Comparison of ENCODE assay signal across 8 cellular contexts in the genomic region with DNA sequence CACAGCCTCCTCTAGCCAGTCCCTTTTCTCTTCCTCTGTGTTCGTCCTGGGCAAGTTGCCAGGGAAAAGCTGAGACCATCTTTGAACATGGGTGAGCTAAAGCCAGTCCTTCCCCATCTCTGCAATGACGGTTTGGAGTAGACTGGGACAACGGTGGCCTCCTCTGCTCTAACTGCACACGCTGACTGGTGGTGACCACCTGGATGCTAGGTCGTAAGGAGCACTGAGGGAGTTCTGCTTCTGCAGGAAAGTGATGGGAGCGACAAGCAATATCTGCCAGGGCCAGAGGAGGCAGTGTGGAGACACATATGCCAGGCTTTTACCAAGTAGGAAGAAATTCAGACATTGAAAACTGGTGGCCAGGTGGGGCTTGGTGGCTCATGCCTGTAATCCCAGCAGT.
A peak's percentile ranks its signal among the peaks of the same experiment; 100 is the strongest.
DNase-seq lines count a peak whose midpoint lies in the region; ATAC-seq and TF ChIP-seq lines count a peak whose summit lies in the region.

No MANE protein-coding gene starts in this region.

- TF ChIP-seq CTCF in Calu3 (IDR thresholded peaks at IDR 0.05; ENCODE audit: unreplicated experiment) = peak; percentile 45
- TF ChIP-seq CTCF in PC-3 (conservative IDR thresholded peaks at IDR 0.05; ENCODE audit: low read depth, low read length) = peak; percentile 70

- no peaks in the 10 kb centered on the region for H3K9me2 ChIP-seq in PC-3 (replicated peaks; ENCODE audit: low read length)

- CTCF ChIA-PET in Calu3 (lab: Charles Lee) = no interaction called here
- CTCF ChIA-PET in PC-3 (lab: Charles Lee) = no interaction called here

- H3K9me3 ChIP-seq in PC-3 (ENCODE audit: low read length) = no peaks in the 10 kb centered on the region

- no peaks in the 10 kb centered on the region for H3F3A ChIP-seq in PC-3 (ENCODE audit: low read length, unreplicated experiment)

- no peaks in the 10 kb centered on the region for H4K20me1 ChIP-seq in PC-3 (ENCODE audit: low read length)

- H3K4me1 Mint-ChIP-seq in Calu3 (ENCODE audit: low read depth, unreplicated experiment) (no peaks in the 10 kb centered on the region), memory B cell (peaks cover 7% of the 10 kb centered on the region)

- H3K79me2 ChIP-seq in PC-3 (ENCODE audit: low read length) = no peaks in the 10 kb centered on the region

- H3K27me3 Mint-ChIP-seq in Calu3 (ENCODE audit: unreplicated experiment) = peaks cover 18% of the 10 kb centered on the region
- peaks cover 3% of the 10 kb centered on the region for H3K27me3 Mint-ChIP-seq in memory B cell

- no peak overlapping the region for H3K4me3 ChIP-seq in PC-3 (ENCODE audit: low read length)

- H3K9me3 Mint-ChIP-seq in Calu3 (ENCODE audit: low read depth, unreplicated experiment) = no peaks in the 10 kb centered on the region
- H3K9me3 Mint-ChIP-seq in memory B cell = no peaks in the 10 kb centered on the region

- POLR2A ChIA-PET in PC-3 (lab: Charles Lee; ENCODE audit: unreplicated experiment) = no interaction called here

- DNase-seq in Calu3 (peak; percentile 47), H4 (ENCODE audit: low spot score) (peak; percentile 67), PC-3 (peak; percentile 72), caudate nucleus (lab: John Stamatoyannopoulos, UW) (peak in 39 of 61 donors; percentile 11 to 76 (median 43)), memory B cell (ENCODE audit: low spot score in 2 of 2) (no peak)
- no peak for DNase-seq in activated effector memory CD4-positive, alpha-beta T cell treated with Interleukin-2 at 50 U/mL for 16 hours

- H3K36me3 ChIP-seq in PC-3 (ENCODE audit: low read depth, low read length) = no peaks in the 10 kb centered on the region

- no peaks in the 10 kb centered on the region for H3K27me3 ChIP-seq in PC-3 (ENCODE audit: low read length)

- no peaks in the 10 kb centered on the region for H3K4me1 ChIP-seq in PC-3 (ENCODE audit: insufficient read depth, low read length)

- H2AFZ ChIP-seq in PC-3 (ENCODE audit: low read length) = no peak overlapping the region

- ATAC-seq in PC-3 (peak; percentile 77), memory B cell (ENCODE audit: low read depth) (peak; percentile 64), HG03095 (IDR thresholded peaks at IDR 0.05; ENCODE audit: unreplicated experiment) (no peak), HG03196 (IDR thresholded peaks at IDR 0.05; ENCODE audit: unreplicated experiment) (no peak)

- no peak overlapping the region for H3K4me2 ChIP-seq in PC-3 (ENCODE audit: low read length)

- H3K36me3 Mint-ChIP-seq in Calu3 (ENCODE audit: insufficient read depth, unreplicated experiment) = no peaks in the 10 kb centered on the region
- H3K36me3 Mint-ChIP-seq in memory B cell = no peaks in the 10 kb centered on the region

- H3K9ac ChIP-seq in PC-3 (ENCODE audit: low read length) = no peak overlapping the region

- BruUV-seq in Calu3 (replicated peaks; lab: Mats Ljungman, UMichigan) = no TSS peak
- BruUV-seq in PC-3 (replicated peaks; lab: Mats Ljungman, UMichigan) = no TSS peak

- intact Hi-C loops in Calu3 (cut with micrococcal nuclease; ENCODE audit: unreplicated experiment) = no loop called here
- intact Hi-C loops in PC-3 (cut with micrococcal nuclease) = no loop called here

- H3K27ac Mint-ChIP-seq in Calu3 (ENCODE audit: unreplicated experiment) (no peak overlapping the region), memory B cell (no peak overlapping the region)

- H3K27ac ChIP-seq in PC-3 (ENCODE audit: low read length) (no peak overlapping the region), caudate nucleus (ENCODE audit: low read depth, low read length) (no peak overlapping the region)

- H3K4me3 Mint-ChIP-seq in Calu3 (ENCODE audit: low read depth, unreplicated experiment) (no peak overlapping the region), memory B cell (no peak overlapping the region)

Comparison
In these comparisons a context has a peak if more than half of its experiments do, and no peak if none do; other contexts are left out.
1. DNase-seq: peak in Calu3 (single experiment), H4 (single experiment), PC-3 (single experiment) and caudate nucleus (39 of 61); none in memory B cell (0 of 2) and activated effector memory CD4-positive, alpha-beta T cell treated with Interleukin-2 at 50 U/mL for 16 hours (single experiment).
2. ATAC-seq: peak in PC-3 (single experiment) and memory B cell (single experiment); none in HG03095 (single experiment) and HG03196 (single experiment).